15 cellular contexts compared by ENCODE assay signal in the genomic region with DNA sequence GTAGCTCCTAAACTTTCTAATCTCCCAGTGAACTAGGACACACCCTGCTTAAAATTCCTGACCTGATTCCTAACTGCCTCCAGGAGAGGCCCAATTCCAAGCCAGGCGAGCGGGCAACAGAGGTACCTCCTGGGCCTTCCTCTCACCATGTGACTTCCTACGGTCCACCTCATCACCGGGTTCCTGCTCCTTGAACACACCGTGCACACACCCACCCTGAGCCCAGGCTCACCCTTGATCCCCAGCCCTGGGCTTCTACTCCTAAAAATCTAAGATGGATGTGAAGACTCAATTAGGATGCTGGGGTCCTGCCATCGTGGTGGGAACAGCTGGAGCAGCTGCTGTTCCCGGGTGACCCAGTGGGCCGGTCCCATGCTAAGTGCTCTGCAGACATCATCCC.
DNase-seq lines count a peak whose midpoint lies in the region; ATAC-seq and TF ChIP-seq lines count a peak whose summit lies in the region.
"Had no signal": no experiment of that assay in that cellular context is flagged by ENCODE, and none has a peak within 500 bp of the region (broad histone marks: within the 10 kb centered on the region; RNA-seq: fewer than 3 reads in every experiment).

No MANE protein-coding gene starts in this region.

- no peaks in the 10 kb centered on the region for H3K9me3 ChIP-seq in SJCRH30 (replicated peaks)
- H3K9me3 ChIP-seq in muscle layer of colon (ENCODE audit: low read length), result no peaks in the 10 kb centered on the region
- H3K9me3 ChIP-seq in gastroesophageal sphincter, result peaks cover 0 to 4% (median 0%) of the 10 kb centered on the region in 3 donors
- H3K9me3 ChIP-seq: Caco-2 had no signal

- H3K4me3 ChIP-seq in SJCRH30 (no peak overlapping the region), muscle layer of colon (ENCODE audit: low read depth in 1 of 2, low read length in 2 of 2) (no peak overlapping the region), gastroesophageal sphincter (no peak overlapping the region)

- no peak overlapping the region for H3K9ac ChIP-seq in muscle layer of colon (ENCODE audit: low read length)
- H3K9ac ChIP-seq: KMS-11 had no signal

- H3K4me1 ChIP-seq in SJCRH30, result peaks cover 60% of the 10 kb centered on the region
- H3K4me1 ChIP-seq in muscle layer of colon (ENCODE audit: insufficient read depth, low read length), result peaks cover 35% of the 10 kb centered on the region
- H3K4me1 ChIP-seq in gastroesophageal sphincter, result peaks cover 0 to 97% (median 31%) of the 10 kb centered on the region in 3 donors
- H3K4me1 ChIP-seq: Caco-2 had no signal

- TF ChIP-seq EP300 in gastroesophageal sphincter (IDR thresholded peaks at IDR 0.05), result no peak

- no peak for TF ChIP-seq CTCF in gastroesophageal sphincter (IDR thresholded peaks at IDR 0.05)

- DNase-seq in SJCRH30 (no peak), substantia nigra (lab: John Stamatoyannopoulos, UW) (no peak), HuH-7.5 (ENCODE audit: low spot score) (no peak), LoVo (ENCODE audit: low spot score) (no peak)
- DNase-seq: Caco-2; CD4-positive, CD25-positive, alpha-beta regulatory T cell; DMS153; NCI-H1048; NCI-H510A; PC-3 had no signal

- H3K36me3 ChIP-seq in SJCRH30 (peaks cover 7% of the 10 kb centered on the region), muscle layer of colon (ENCODE audit: insufficient read depth, low read length) (peaks cover 16% of the 10 kb centered on the region), gastroesophageal sphincter (peaks cover 0 to 29% of the 10 kb centered on the region in 2 donors)

- WGBS in gastroesophageal sphincter (ENCODE audit: low coverage in 1 of 2), 2 donors, result 100% methylated on average over 2 of the region's 8 CpGs; no CpG with 5 or more reads in 1 of the 2 donors

- ATAC-seq in gastroesophageal sphincter, result no peak
- ATAC-seq: HepG2, PC-3 had no signal

- H3K27ac ChIP-seq in SJCRH30 (peak overlapping the region; percentile 95), cingulate gyrus (ENCODE audit: low read depth, low read length) (peak overlapping the region; percentile 54), muscle layer of colon (ENCODE audit: low read depth, low read length) (peak overlapping the region; percentile 30), substantia nigra (ENCODE audit: low read depth, low read length, poor library complexity, severe bottlenecking) (peak overlapping the region; percentile 58), gastroesophageal sphincter (peak overlapping the region in 2 of 4 donors; percentile 79 to 81)
- H3K27ac ChIP-seq: KMS-11 had no signal

- TF ChIP-seq POLR2A in gastroesophageal sphincter (IDR thresholded peaks at IDR 0.05), result no peak

- H3K27me3 ChIP-seq in SJCRH30 (no peaks in the 10 kb centered on the region), muscle layer of colon (ENCODE audit: control insufficient read depth in 1 of 2, insufficient read depth in 2 of 2, low read length in 2 of 2) (no peaks in the 10 kb centered on the region), gastroesophageal sphincter (no peaks in the 10 kb centered on the region)
